1 cellular context compared by ENCODE assay signal in genomic region chr14:91403069-91403600, GRCh38.
TF ChIP-seq lines count a peak whose summit lies in the region.

No MANE protein-coding gene starts in this region.

TF ChIP-seq in SK-N-SH, 30 proteins besides CTCF, POLR2A, EP300 and RAD21 (continued from another document):
- TF ChIP-seq RCOR1 (IDR thresholded peaks at IDR 0.05; ENCODE audit: low read length), result no peak
TF ChIP-seq in SK-N-SH: peak in this region for 0.
